ENCODE assay signal across 39 cellular contexts in the genomic region with DNA sequence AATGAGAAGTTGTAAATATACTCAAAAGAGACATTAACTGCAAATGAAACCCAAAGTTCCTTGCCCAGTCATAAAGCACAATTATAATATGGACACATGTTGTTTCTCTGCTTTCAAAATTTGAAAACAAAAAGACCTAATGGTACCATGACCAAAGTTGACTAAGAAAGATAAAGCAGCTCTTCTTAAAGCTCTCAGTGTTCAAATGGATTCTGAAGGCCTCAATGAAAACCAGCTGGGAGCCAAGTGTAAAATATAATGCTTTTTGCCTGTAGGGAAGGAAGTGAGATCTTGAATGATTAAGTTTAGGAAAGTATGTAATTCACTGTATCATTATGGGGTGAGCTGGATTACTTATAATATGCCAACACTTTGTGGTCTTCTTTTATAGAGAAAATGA.
"Had no signal": no experiment of that assay in that cellular context is flagged by ENCODE, and none has a peak within 500 bp of the region (broad histone marks: within the 10 kb centered on the region; RNA-seq: fewer than 3 reads in every experiment).

No MANE protein-coding gene starts in this region.

- H3K27ac ChIP-seq: adrenal gland, cardiac muscle cell, VCaP had no signal

- H3K27ac Mint-ChIP-seq: activated CD4-positive, alpha-beta memory T cell treated with anti-CD3 and anti-CD28 coated beads, Interleukin-2, amount 10 ng/mL, durations not matched to agents 7 days and 5 days; activated CD4-positive, alpha-beta T cell treated with anti-CD3 and anti-CD28 coated beads for 36 hours; activated CD4-positive, alpha-beta T cell treated with anti-CD3 and anti-CD28 coated beads, Interleukin-2, amount 10 ng/mL, durations not matched to agents 7 days and 5 days; activated CD8-positive, alpha-beta memory T cell treated with anti-CD3 and anti-CD28 coated beads, Interleukin-2, amount 10 ng/mL, durations not matched to agents 7 days and 5 days; activated CD8-positive, alpha-beta T cell treated with anti-CD3 and anti-CD28 coated beads, Interleukin-2, amount 10 ng/mL, durations not matched to agents 7 days and 5 days; activated naive CD4-positive, alpha-beta T cell treated with anti-CD3 and anti-CD28 coated beads, Interleukin-2, amount 10 ng/mL, durations not matched to agents 7 days and 5 days; activated naive CD4-positive, alpha-beta T cell treated with anti-CD3 and anti-CD28 coated beads, Interleukin-2, amount 50 U/mL, for 24 hours; activated naive CD8-positive, alpha-beta T cell; activated naive CD8-positive, alpha-beta T cell treated with anti-CD3 and anti-CD28 coated beads, Interleukin-2, amount 10 ng/mL, durations not matched to agents 7 days and 5 days; activated naive CD8-positive, alpha-beta T cell treated with anti-CD3 and anti-CD28 coated beads, Interleukin-2, amount 50 U/mL, for 24 hours; activated T-cell treated with anti-CD3 and anti-CD28 coated beads, Interleukin-2, amount 50 U/mL, for 24 hours; activated T-helper 2 cell treated with anti-CD3 and anti-CD28 coated beads, Interferon-gamma antibody, Interleukin-2, Interleukin-4, amounts not matched to agents 10 μg/mL and 5 μg/mL and 100 μg/mL, durations not matched to agents 14 hours and 24 hours and 36 hours; brain; T-helper 1 cell treated with Interleukin-12 subunit alpha and Interleukin-12 subunit beta and Interleukin-4 antibody, amounts not matched to agents 30 μg/mL and 1 μg/mL, for 36 hours; T-helper 2 cell treated with Interferon-gamma antibody and Interleukin-4, amounts not matched to agents 5 μg/mL and 100 μg/mL, for 36 hours had no signal

- H3K27me3 Mint-ChIP-seq: activated CD4-positive, alpha-beta memory T cell treated with anti-CD3 and anti-CD28 coated beads, Interleukin-2, amount 10 ng/mL, durations not matched to agents 7 days and 5 days; activated CD4-positive, alpha-beta T cell treated with anti-CD3 and anti-CD28 coated beads, Interleukin-2, amount 10 ng/mL, durations not matched to agents 7 days and 5 days; activated CD8-positive, alpha-beta memory T cell treated with anti-CD3 and anti-CD28 coated beads, Interleukin-2, amount 10 ng/mL, durations not matched to agents 7 days and 5 days; activated naive CD4-positive, alpha-beta T cell treated with anti-CD3 and anti-CD28 coated beads, Interleukin-2, amount 10 ng/mL, durations not matched to agents 7 days and 5 days; activated naive CD8-positive, alpha-beta T cell; activated naive CD8-positive, alpha-beta T cell treated with anti-CD3 and anti-CD28 coated beads, Interleukin-2, amount 10 ng/mL, durations not matched to agents 7 days and 5 days; brain; central memory CD8-positive, alpha-beta T cell had no signal

- H3K4me1 Mint-ChIP-seq: activated CD4-positive, alpha-beta memory T cell treated with anti-CD3 and anti-CD28 coated beads, Interleukin-2, amount 10 ng/mL, durations not matched to agents 7 days and 5 days; activated CD4-positive, alpha-beta T cell treated with anti-CD3 and anti-CD28 coated beads for 36 hours; activated CD4-positive, alpha-beta T cell treated with anti-CD3 and anti-CD28 coated beads, Interleukin-2, amount 10 ng/mL, durations not matched to agents 7 days and 5 days; activated CD8-positive, alpha-beta memory T cell treated with anti-CD3 and anti-CD28 coated beads, Interleukin-2, amount 10 ng/mL, durations not matched to agents 7 days and 5 days; activated naive CD4-positive, alpha-beta T cell treated with anti-CD3 and anti-CD28 coated beads, Interleukin-2, amount 10 ng/mL, durations not matched to agents 7 days and 5 days; activated naive CD4-positive, alpha-beta T cell treated with anti-CD3 and anti-CD28 coated beads, Interleukin-2, amount 50 U/mL, for 24 hours; activated naive CD8-positive, alpha-beta T cell treated with anti-CD3 and anti-CD28 coated beads, Interleukin-2, amount 10 ng/mL, durations not matched to agents 7 days and 5 days; activated naive CD8-positive, alpha-beta T cell treated with anti-CD3 and anti-CD28 coated beads, Interleukin-2, amount 50 U/mL, for 24 hours; central memory CD8-positive, alpha-beta T cell had no signal

- H3K36me3 ChIP-seq: adrenal gland, cardiac muscle cell had no signal

- H3K4me3 ChIP-seq: adrenal gland, cardiac muscle cell had no signal

- ATAC-seq: activated CD4-positive, alpha-beta T cell treated with anti-CD3 and anti-CD28 coated beads for 36 hours; activated CD4-positive, CD25-positive, alpha-beta regulatory T cell treated with anti-CD3 and anti-CD28 coated beads, Interleukin-2, amount 50 U/mL, for 24 hours; activated CD8-positive, alpha-beta memory T cell treated with anti-CD3 and anti-CD28 coated beads, Interleukin-2, amount 10 ng/mL, durations not matched to agents 7 days and 5 days; activated CD8-positive, alpha-beta T cell treated with anti-CD3 and anti-CD28 coated beads, Interleukin-2, amount 10 ng/mL, durations not matched to agents 7 days and 5 days; activated naive CD8-positive, alpha-beta T cell treated with anti-CD3 and anti-CD28 coated beads, Interleukin-2, amount 50 U/mL, for 24 hours had no signal

- H3K36me3 Mint-ChIP-seq: activated CD8-positive, alpha-beta memory T cell treated with anti-CD3 and anti-CD28 coated beads, Interleukin-2, amount 10 ng/mL, durations not matched to agents 7 days and 5 days; activated naive CD4-positive, alpha-beta T cell treated with anti-CD3 and anti-CD28 coated beads, Interleukin-2, amount 10 ng/mL, durations not matched to agents 7 days and 5 days; activated naive CD4-positive, alpha-beta T cell treated with anti-CD3 and anti-CD28 coated beads, Interleukin-2, amount 50 U/mL, for 24 hours; activated naive CD8-positive, alpha-beta T cell; activated naive CD8-positive, alpha-beta T cell treated with anti-CD3 and anti-CD28 coated beads, Interleukin-2, amount 10 ng/mL, durations not matched to agents 7 days and 5 days; brain had no signal

- H3K27me3 ChIP-seq: adrenal gland, cardiac muscle cell had no signal

- H3K9me3 ChIP-seq: adrenal gland had no signal

- FAIRE-seq: bronchial epithelial cell, TTC549 had no signal

- H3K4me3 Mint-ChIP-seq: activated CD4-positive, alpha-beta memory T cell treated with anti-CD3 and anti-CD28 coated beads, Interleukin-2, amount 10 ng/mL, durations not matched to agents 7 days and 5 days; activated CD4-positive, alpha-beta T cell treated with anti-CD3 and anti-CD28 coated beads for 36 hours; activated CD4-positive, alpha-beta T cell treated with anti-CD3 and anti-CD28 coated beads, Interleukin-2, amount 10 ng/mL, durations not matched to agents 7 days and 5 days; activated CD8-positive, alpha-beta memory T cell treated with anti-CD3 and anti-CD28 coated beads, Interleukin-2, amount 10 ng/mL, durations not matched to agents 7 days and 5 days; activated CD8-positive, alpha-beta T cell treated with anti-CD3 and anti-CD28 coated beads, Interleukin-2, amount 10 ng/mL, durations not matched to agents 7 days and 5 days; activated naive CD4-positive, alpha-beta T cell treated with anti-CD3 and anti-CD28 coated beads, Interleukin-2, amount 10 ng/mL, durations not matched to agents 7 days and 5 days; activated naive CD4-positive, alpha-beta T cell treated with anti-CD3 and anti-CD28 coated beads, Interleukin-2, amount 50 U/mL, for 24 hours; activated naive CD8-positive, alpha-beta T cell; activated naive CD8-positive, alpha-beta T cell treated with anti-CD3 and anti-CD28 coated beads, Interleukin-2, amount 10 ng/mL, durations not matched to agents 7 days and 5 days; activated naive CD8-positive, alpha-beta T cell treated with anti-CD3 and anti-CD28 coated beads, Interleukin-2, amount 50 U/mL, for 24 hours; activated T-cell treated with anti-CD3 and anti-CD28 coated beads, Interleukin-2, amount 50 U/mL, for 24 hours; brain; central memory CD8-positive, alpha-beta T cell; T-helper 1 cell treated with Interleukin-12 subunit alpha and Interleukin-12 subunit beta and Interleukin-4 antibody, amounts not matched to agents 30 μg/mL and 1 μg/mL, for 36 hours; T-helper 2 cell treated with Interferon-gamma antibody and Interleukin-4, amounts not matched to agents 5 μg/mL and 100 μg/mL, for 36 hours had no signal

- H3K4me1 ChIP-seq: adrenal gland had no signal

- DNase-seq: activated CD4-positive, alpha-beta memory T cell treated with anti-CD3 and anti-CD28 coated beads, Interleukin-2, amount 10 ng/mL, durations not matched to agents 7 days and 5 days; activated CD4-positive, alpha-beta T cell treated with anti-CD3 and anti-CD28 coated beads for 1 hour; activated CD4-positive, alpha-beta T cell treated with anti-CD3 and anti-CD28 coated beads for 36 hours; activated CD4-positive, alpha-beta T cell treated with anti-CD3 and anti-CD28 coated beads for 48 hours; activated CD4-positive, alpha-beta T cell treated with anti-CD3 and anti-CD28 coated beads, Interleukin-2, amount 10 ng/mL, durations not matched to agents 7 days and 5 days; activated CD4-positive, alpha-beta T cell treated with anti-CD3 and anti-CD28 coated beads, Interleukin-2, amount 50 U/mL, for 48 hours; activated CD4-positive, CD25-positive, alpha-beta regulatory T cell; activated CD8-positive, alpha-beta memory T cell treated with anti-CD3 and anti-CD28 coated beads for 24 hours; activated CD8-positive, alpha-beta memory T cell treated with anti-CD3 and anti-CD28 coated beads, Interleukin-2, amount 10 ng/mL, durations not matched to agents 7 days and 5 days; activated CD8-positive, alpha-beta memory T cell treated with anti-CD3 and anti-CD28 coated beads, Interleukin-2, amount 50 U/mL, for 48 hours; activated CD8-positive, alpha-beta T cell treated with anti-CD3 and anti-CD28 coated beads, Interleukin-2, amount 10 ng/mL, durations not matched to agents 7 days and 5 days; activated effector memory CD4-positive, alpha-beta T cell treated with Interleukin-2 at 50 U/mL for 16 hours; activated gamma-delta T cell; activated naive CD4-positive, alpha-beta T cell treated with anti-CD3 and anti-CD28 coated beads, Interleukin-2, amount 10 ng/mL, durations not matched to agents 7 days and 5 days; activated naive CD4-positive, alpha-beta T cell treated with Interleukin-2 at 50 U/mL for 16 hours; activated naive CD8-positive, alpha-beta T cell treated with anti-CD3 and anti-CD28 coated beads, Interleukin-2, amount 10 ng/mL, durations not matched to agents 7 days and 5 days; activated naive CD8-positive, alpha-beta T cell treated with anti-CD3 and anti-CD28 coated beads, Interleukin-2, amount 50 U/mL, for 24 hours; activated T-cell treated with anti-CD3 and anti-CD28 coated beads, Interleukin-2, amount 50 U/mL, for 24 hours; activated T-cell treated with anti-CD3 and anti-CD28 coated beads, Interleukin-2, amount 50 U/mL, for 48 hours; adrenal gland; amniotic stem cell; aorta; caudate nucleus; cerebellar nuclear complex; T-helper 1 cell; T-helper 2 cell; T-helper 9 cell had no signal

- H3K9me3 Mint-ChIP-seq: activated CD4-positive, alpha-beta T cell treated with anti-CD3 and anti-CD28 coated beads, Interleukin-2, amount 10 ng/mL, durations not matched to agents 7 days and 5 days; activated naive CD8-positive, alpha-beta T cell treated with anti-CD3 and anti-CD28 coated beads, Interleukin-2, amount 10 ng/mL, durations not matched to agents 7 days and 5 days; activated T-cell treated with anti-CD3 and anti-CD28 coated beads, Interleukin-2, amount 50 U/mL, for 24 hours; activated T-helper 2 cell treated with anti-CD3 and anti-CD28 coated beads, Interferon-gamma antibody, Interleukin-2, Interleukin-4, amounts not matched to agents 10 μg/mL and 5 μg/mL and 100 μg/mL, durations not matched to agents 14 hours and 24 hours and 36 hours; T-helper 1 cell treated with Interleukin-12 subunit alpha and Interleukin-12 subunit beta and Interleukin-4 antibody, amounts not matched to agents 30 μg/mL and 1 μg/mL, for 36 hours; T-helper 2 cell treated with Interferon-gamma antibody and Interleukin-4, amounts not matched to agents 5 μg/mL and 100 μg/mL, for 36 hours had no signal
